Comparison of ENCODE assay signal across 14 cellular contexts in the genomic region with DNA sequence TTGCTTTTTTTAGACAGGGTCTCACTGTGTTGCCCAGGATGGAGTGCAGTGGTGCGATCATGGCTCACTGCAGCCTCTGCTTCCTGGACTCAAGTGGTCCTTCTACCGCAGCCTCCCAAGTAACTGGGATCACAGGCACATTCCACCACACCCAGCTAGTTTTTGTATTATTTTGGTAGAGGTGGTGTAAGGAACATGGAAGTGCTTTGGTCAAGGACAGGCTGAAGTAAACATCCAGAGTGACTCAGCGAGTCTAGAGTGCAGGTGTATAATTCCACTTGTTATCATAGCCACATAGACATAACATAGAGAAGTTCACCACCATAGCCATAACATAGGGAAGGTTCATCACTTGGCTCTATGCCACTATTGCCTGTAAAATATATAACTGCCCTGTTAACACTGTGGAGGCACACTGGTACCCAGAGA.
DNase-seq lines count a peak whose midpoint lies in the region; ATAC-seq and TF ChIP-seq lines count a peak whose summit lies in the region.
"Had no signal": no experiment of that assay in that cellular context is flagged by ENCODE, and none has a peak within 500 bp of the region (broad histone marks: within the 10 kb centered on the region; RNA-seq: fewer than 3 reads in every experiment).

No MANE protein-coding gene starts in this region.

- H3K36me3 Mint-ChIP-seq in activated T-helper 1 cell treated with anti-CD3 and anti-CD28 coated beads, Interleukin-12 subunit alpha, Interleukin-12 subunit beta, Interleukin-2, Interleukin-4 antibody, amounts not matched to agents 30 ng/mL and 10 ng/mL and 1 ng/mL, durations not matched to agents 14 hours and 24 hours and 36 hours (ENCODE audit: low read depth): peaks cover 3% of the 10 kb centered on the region
- H3K36me3 Mint-ChIP-seq: naive thymus-derived CD8-positive, alpha-beta T cell had no signal

- H3K27me3 Mint-ChIP-seq in activated T-helper 1 cell treated with anti-CD3 and anti-CD28 coated beads, Interleukin-12 subunit alpha, Interleukin-12 subunit beta, Interleukin-2, Interleukin-4 antibody, amounts not matched to agents 30 ng/mL and 10 ng/mL and 1 ng/mL, durations not matched to agents 14 hours and 24 hours and 36 hours (ENCODE audit: insufficient read depth): peaks cover 21% of the 10 kb centered on the region

- no peak overlapping the region for H3K4me3 Mint-ChIP-seq in activated T-helper 1 cell treated with anti-CD3 and anti-CD28 coated beads, Interleukin-12 subunit alpha, Interleukin-12 subunit beta, Interleukin-2, Interleukin-4 antibody, amounts not matched to agents 30 ng/mL and 10 ng/mL and 1 ng/mL, durations not matched to agents 14 hours and 24 hours and 36 hours
- H3K4me3 Mint-ChIP-seq: activated naive CD8-positive, alpha-beta T cell treated with anti-CD3 and anti-CD28 coated beads, Interleukin-2, amount 50 U/mL, for 24 hours; naive thymus-derived CD8-positive, alpha-beta T cell had no signal

- no peak for TF ChIP-seq CTCF in Panc1 (IDR thresholded peaks at IDR 0.05)
- no peak for TF ChIP-seq CTCF in lung (IDR thresholded peaks at IDR 0.05; ENCODE audit: control extremely low read depth, extremely low read depth)
- TF ChIP-seq CTCF in coronary artery (IDR thresholded peaks at IDR 0.05): no peak

- BruUV-seq in Panc1 (replicated peaks; lab: Mats Ljungman, UMichigan): no TSS peak

- H3K9me3 ChIP-seq in Panc1 (ENCODE audit: control insufficient read depth, insufficient read depth, low read depth, low read length) (no peaks in the 10 kb centered on the region), lung (ENCODE audit: control insufficient read depth in 2 of 2, insufficient read depth in 1 of 2, low read length in 1 of 2) (no peaks in the 10 kb centered on the region)
- H3K9me3 ChIP-seq: BE2C, esophagus muscularis mucosa had no signal

- H3K27ac Mint-ChIP-seq in activated T-helper 1 cell treated with anti-CD3 and anti-CD28 coated beads, Interleukin-12 subunit alpha, Interleukin-12 subunit beta, Interleukin-2, Interleukin-4 antibody, amounts not matched to agents 30 ng/mL and 10 ng/mL and 1 ng/mL, durations not matched to agents 14 hours and 24 hours and 36 hours: no peak overlapping the region
- H3K27ac Mint-ChIP-seq: activated naive CD8-positive, alpha-beta T cell treated with anti-CD3 and anti-CD28 coated beads, Interleukin-2, amount 50 U/mL, for 24 hours had no signal

- in situ Hi-C loops in Panc1 (cut with HindIII; ENCODE audit: low pct_unique_long_range_greater_than_20kb, low sequenced_read_pairs): no loop called here

- H3K27ac ChIP-seq in Panc1 (ENCODE audit: low read length): no peak overlapping the region
- H3K27ac ChIP-seq in lung (ENCODE audit: low read depth in 1 of 2, low read length in 1 of 2): no peak overlapping the region
- H3K27ac ChIP-seq in coronary artery: no peak overlapping the region
- H3K27ac ChIP-seq: esophagus muscularis mucosa had no signal

- DNase-seq in HEK293T (ENCODE audit: extremely low spot score) (no peak), Panc1 (ENCODE audit: low read depth, low spot score) (no peak), lung (ENCODE audit: low spot score) (no peak), coronary artery (ENCODE audit: low spot score) (no peak), iPS-NIHi11 (ENCODE audit: low spot score) (no peak)
- no peak for DNase-seq in activated T-helper 1 cell treated with anti-CD3 and anti-CD28 coated beads, Interleukin-12 subunit alpha, Interleukin-12 subunit beta, Interleukin-2, Interleukin-4 antibody, amounts not matched to agents 30 ng/mL and 10 ng/mL and 1 ng/mL, durations not matched to agents 14 hours and 24 hours and 36 hours (ENCODE audit: low spot score)
- DNase-seq: BE2C; DMS79; naive thymus-derived CD8-positive, alpha-beta T cell; NCI-H1105 had no signal

- intact Hi-C loops in Panc1 (cut with micrococcal nuclease; ENCODE audit: unreplicated experiment): no loop called here
- intact Hi-C loops in activated T-helper 1 cell treated with anti-CD3 and anti-CD28 coated beads, Interleukin-12 subunit alpha, Interleukin-12 subunit beta, Interleukin-2, Interleukin-4 antibody, amounts not matched to agents 30 ng/mL and 10 ng/mL and 1 ng/mL, durations not matched to agents 14 hours and 24 hours and 36 hours (cut with micrococcal nuclease): no loop called here

- CTCF ChIA-PET in HEK293T (lab: Yijun Ruan, JAX): interaction anchor here (0.6 to 0.7 kb wide), 2 partner anchors 84 to 279 kb away, joined by 3 to 4 read pairs; no protein-coding TSS in a partner anchor
- CTCF ChIA-PET in Panc1 (lab: Charles Lee): no interaction called here

- H3K36me3 ChIP-seq in Panc1 (ENCODE audit: control insufficient read depth, insufficient read depth, low read length) (no peaks in the 10 kb centered on the region), lung (ENCODE audit: control insufficient read depth in 2 of 2, insufficient read depth in 2 of 2, low read length in 2 of 2) (no peaks in the 10 kb centered on the region)
- H3K36me3 ChIP-seq: BE2C, esophagus muscularis mucosa had no signal

- no peaks in the 10 kb centered on the region; the same call in 1 of the 2 replicates for H3K4me1 ChIP-seq in Panc1 (ENCODE audit: control insufficient read depth, insufficient read depth, low read length)
- H3K4me1 ChIP-seq in lung (ENCODE audit: control insufficient read depth in 2 of 2, insufficient read depth in 2 of 2, low read length in 2 of 2): peaks cover 0 to 7% of the 10 kb centered on the region in 2 donors

- no peaks in the 10 kb centered on the region for H3K4me1 Mint-ChIP-seq in activated T-helper 1 cell treated with anti-CD3 and anti-CD28 coated beads, Interleukin-12 subunit alpha, Interleukin-12 subunit beta, Interleukin-2, Interleukin-4 antibody, amounts not matched to agents 30 ng/mL and 10 ng/mL and 1 ng/mL, durations not matched to agents 14 hours and 24 hours and 36 hours (ENCODE audit: low read depth)

- H3K4me3 ChIP-seq in Panc1 (ENCODE audit: low read depth in 2 of 2, low read length in 2 of 2) (no peak overlapping the region), lung (no peak overlapping the region), coronary artery (no peak overlapping the region)
- H3K4me3 ChIP-seq: esophagus muscularis mucosa had no signal

- H3K27me3 ChIP-seq in Panc1 (ENCODE audit: control insufficient read depth, insufficient read depth, low read length): no peaks in the 10 kb centered on the region
- no peaks in the 10 kb centered on the region for H3K27me3 ChIP-seq in lung (ENCODE audit: control insufficient read depth, insufficient read depth)
- H3K27me3 ChIP-seq: BE2C had no signal

- POLR2A ChIA-PET in HEK293T (lab: Yijun Ruan, JAX) (no interaction called here), Panc1 (lab: Charles Lee) (interaction anchor here (0.6 kb wide), 1 partner anchor 12 kb away, joined by 11 read pairs; no protein-coding TSS in a partner anchor)

- peak; percentile 29 for ATAC-seq in GM18907 (IDR thresholded peaks at IDR 0.05; ENCODE audit: unreplicated experiment)
- peak; percentile 66; the same call in 1 of the 2 replicates for ATAC-seq in Panc1
- ATAC-seq in lung (ENCODE audit: insufficient read depth, low FRiP score): peak; percentile 41
- ATAC-seq in GM18873 (IDR thresholded peaks at IDR 0.05; ENCODE audit: low FRiP score, unreplicated experiment): no peak
- ATAC-seq: naive thymus-derived CD8-positive, alpha-beta T cell had no signal

- no peaks in the 10 kb centered on the region for H3K9me3 Mint-ChIP-seq in activated T-helper 1 cell treated with anti-CD3 and anti-CD28 coated beads, Interleukin-12 subunit alpha, Interleukin-12 subunit beta, Interleukin-2, Interleukin-4 antibody, amounts not matched to agents 30 ng/mL and 10 ng/mL and 1 ng/mL, durations not matched to agents 14 hours and 24 hours and 36 hours
- H3K9me3 Mint-ChIP-seq: activated naive CD8-positive, alpha-beta T cell treated with anti-CD3 and anti-CD28 coated beads, Interleukin-2, amount 50 U/mL, for 24 hours had no signal

- WGBS in lung, 2 donors: 73 to 88% methylated on average over 3 of the region's 3 CpGs

TF ChIP-seq in HEK293T, 16 proteins besides CTCF, POLR2A, EP300 and RAD21:
- TF ChIP-seq SUZ12 (IDR thresholded peaks at IDR 0.05) (no peak), SP1 (IDR thresholded peaks at IDR 0.05) (no peak), CTBP1 (IDR thresholded peaks at IDR 0.05; ENCODE audit: borderline replicate concordance) (0 out of 2 replicates have a peak, but pooled peaks have one; percentile 19)
